22 cellular contexts compared by ENCODE assay signal in the genomic region with DNA sequence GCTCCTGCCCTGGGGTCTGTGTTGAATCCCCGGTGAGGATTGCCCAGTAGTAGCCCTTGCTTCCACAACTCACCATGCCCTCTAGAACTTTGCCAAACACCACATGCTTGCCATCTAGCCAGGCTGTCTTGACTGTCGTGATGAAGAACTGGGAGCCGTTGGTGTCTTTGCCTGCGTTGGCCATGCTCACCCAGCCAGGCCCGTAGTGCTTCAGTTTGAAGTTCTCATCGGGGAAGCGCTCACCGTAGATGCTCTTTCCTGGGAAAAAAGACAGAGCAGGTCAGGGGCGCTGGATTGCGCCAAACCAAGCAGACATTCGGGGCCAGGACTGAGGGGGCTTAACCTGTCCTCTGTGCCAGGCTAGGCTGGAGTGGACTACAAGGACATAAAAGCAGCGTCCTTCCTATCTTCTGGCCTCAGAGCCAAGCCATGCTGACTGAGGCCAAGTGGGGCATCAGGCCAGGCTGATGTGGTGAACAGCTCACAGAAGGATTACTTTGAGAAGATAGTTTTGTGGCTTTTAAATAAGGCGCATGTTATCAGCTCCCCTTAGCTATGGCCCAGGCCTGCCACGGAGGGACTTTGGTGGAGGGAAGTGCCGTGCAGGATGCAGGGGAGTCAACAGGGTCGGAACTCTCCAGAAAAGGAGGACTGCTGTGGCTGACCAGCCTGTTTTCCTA. TPM values are rescaled to one million over a fixed set of nuclear protein-coding genes. Genes with fewer than 3 reads are reported as not detected.
DNase-seq lines count a peak whose midpoint lies in the region; ATAC-seq and TF ChIP-seq lines count a peak whose summit lies in the region.
"Had no signal": no experiment of that assay in that cellular context is flagged by ENCODE, and none has a peak within 500 bp of the region (broad histone marks: within the 10 kb centered on the region; RNA-seq: fewer than 3 reads in every experiment).

No MANE protein-coding gene starts in this region.

- H3K27ac ChIP-seq in right cardiac atrium (ENCODE audit: low read length), result peak overlapping the region; percentile 21
- H3K27ac ChIP-seq: esophagus muscularis mucosa, gastroesophageal sphincter, skin epidermis, vagina had no signal

- H3K9me3 Mint-ChIP-seq in activated T-helper 1 cell treated with anti-CD3 and anti-CD28 coated beads, Interleukin-12 subunit alpha, Interleukin-12 subunit beta, Interleukin-2, Interleukin-4 antibody, amounts not matched to agents 30 ng/mL and 10 ng/mL and 1 ng/mL, durations not matched to agents 14 hours and 24 hours and 36 hours, result no peaks in the 10 kb centered on the region
- H3K9me3 Mint-ChIP-seq in CD14-positive monocyte, result peaks cover 0 to 7% (median 2%) of the 10 kb centered on the region in 7 donors
- H3K9me3 Mint-ChIP-seq: CD8-positive, alpha-beta T cell; natural killer cell had no signal

- 74% methylated on average over 16 of the region's 16 CpGs for WGBS in right cardiac atrium

- ATAC-seq in Right ventricle myocardium superior (ENCODE audit: poor library complexity) (peak; percentile 13), Right ventricle myocardium inferior (no peak), right cardiac atrium (no peak)
- ATAC-seq: CD8-positive, alpha-beta T cell; gastroesophageal sphincter; natural killer cell had no signal

- H3K4me3 Mint-ChIP-seq in activated T-helper 1 cell treated with anti-CD3 and anti-CD28 coated beads, Interleukin-12 subunit alpha, Interleukin-12 subunit beta, Interleukin-2, Interleukin-4 antibody, amounts not matched to agents 30 ng/mL and 10 ng/mL and 1 ng/mL, durations not matched to agents 14 hours and 24 hours and 36 hours, result no peak overlapping the region
- no peak overlapping the region for H3K4me3 Mint-ChIP-seq in CD14-positive monocyte
- H3K4me3 Mint-ChIP-seq: CD8-positive, alpha-beta T cell; natural killer cell had no signal

- H3K27me3 ChIP-seq in right cardiac atrium (ENCODE audit: control insufficient read depth, insufficient read depth), result no peaks in the 10 kb centered on the region
- H3K27me3 ChIP-seq: vagina had no signal

- peaks cover 12% of the 10 kb centered on the region for H3K4me1 ChIP-seq in right cardiac atrium (ENCODE audit: control insufficient read depth, insufficient read depth, low read length)

- H3K27me3 Mint-ChIP-seq in activated T-helper 1 cell treated with anti-CD3 and anti-CD28 coated beads, Interleukin-12 subunit alpha, Interleukin-12 subunit beta, Interleukin-2, Interleukin-4 antibody, amounts not matched to agents 30 ng/mL and 10 ng/mL and 1 ng/mL, durations not matched to agents 14 hours and 24 hours and 36 hours (ENCODE audit: insufficient read depth), result peaks cover 3% of the 10 kb centered on the region
- H3K27me3 Mint-ChIP-seq in CD14-positive monocyte (ENCODE audit: low read depth in 3 of 3), result peaks cover 13 to 18% (median 14%) of the 10 kb centered on the region in 3 donors

- H3K36me3 Mint-ChIP-seq in activated T-helper 1 cell treated with anti-CD3 and anti-CD28 coated beads, Interleukin-12 subunit alpha, Interleukin-12 subunit beta, Interleukin-2, Interleukin-4 antibody, amounts not matched to agents 30 ng/mL and 10 ng/mL and 1 ng/mL, durations not matched to agents 14 hours and 24 hours and 36 hours (ENCODE audit: low read depth), result peaks cover 35% of the 10 kb centered on the region
- H3K36me3 Mint-ChIP-seq in CD14-positive monocyte, result peaks cover 57 to 69% of the 10 kb centered on the region in 2 donors

- peaks cover 33% of the 10 kb centered on the region for H3K4me1 Mint-ChIP-seq in activated T-helper 1 cell treated with anti-CD3 and anti-CD28 coated beads, Interleukin-12 subunit alpha, Interleukin-12 subunit beta, Interleukin-2, Interleukin-4 antibody, amounts not matched to agents 30 ng/mL and 10 ng/mL and 1 ng/mL, durations not matched to agents 14 hours and 24 hours and 36 hours (ENCODE audit: low read depth)
- peaks cover 31% of the 10 kb centered on the region for H3K4me1 Mint-ChIP-seq in CD14-positive monocyte

- no peak for TF ChIP-seq CTCF in CD14-positive monocyte (IDR thresholded peaks at IDR 0.05)

- intact Hi-C loops in Right ventricle myocardium superior (cut with DNase I), result no loop called here
- intact Hi-C loops in Right ventricle myocardium inferior (cut with DNase I), result loop anchor here (10.0 kb wide), 1 partner anchor 402 kb away; no protein-coding TSS in a partner anchor
- intact Hi-C loops in right cardiac atrium (cut with DNase I), result no loop called here
- intact Hi-C loops in activated T-helper 1 cell treated with anti-CD3 and anti-CD28 coated beads, Interleukin-12 subunit alpha, Interleukin-12 subunit beta, Interleukin-2, Interleukin-4 antibody, amounts not matched to agents 30 ng/mL and 10 ng/mL and 1 ng/mL, durations not matched to agents 14 hours and 24 hours and 36 hours (cut with micrococcal nuclease), result loop anchor here (10.0 kb wide), 2 partner anchors 552 to 692 kb away; no protein-coding TSS in a partner anchor
- intact Hi-C loops in CD14-positive monocyte (cut with micrococcal nuclease), result no loop called here

- no peak overlapping the region for H3K27ac Mint-ChIP-seq in activated T-helper 1 cell treated with anti-CD3 and anti-CD28 coated beads, Interleukin-12 subunit alpha, Interleukin-12 subunit beta, Interleukin-2, Interleukin-4 antibody, amounts not matched to agents 30 ng/mL and 10 ng/mL and 1 ng/mL, durations not matched to agents 14 hours and 24 hours and 36 hours
- peak overlapping the region in 3 of 7 donors; percentile 13 to 58 (median 25) for H3K27ac Mint-ChIP-seq in CD14-positive monocyte
- H3K27ac Mint-ChIP-seq: CD8-positive, alpha-beta T cell had no signal

- no peaks in the 10 kb centered on the region for H3K9me3 ChIP-seq in right cardiac atrium (ENCODE audit: control insufficient read depth, low read length)
- H3K9me3 ChIP-seq: esophagus muscularis mucosa, gastroesophageal sphincter, vagina had no signal

- H3K4me3 ChIP-seq in right cardiac atrium (ENCODE audit: low read length), result no peak overlapping the region
- H3K4me3 ChIP-seq: esophagus muscularis mucosa, gastroesophageal sphincter, skin epidermis, vagina had no signal

- DNase-seq in Right ventricle myocardium superior (peak; percentile 64), Right ventricle myocardium inferior (ENCODE audit: missing footprints) (no peak), astrocyte of the hippocampus (ENCODE audit: low read depth, low spot score) (peak; percentile 38), right cardiac atrium (peak; percentile 33 to 69 (median 68)), AG08396 (ENCODE audit: low spot score) (no peak), CD14-positive monocyte (ENCODE audit: low spot score) (no peak), NOMO-1 (lab: John Stamatoyannopoulos, UW; ENCODE audit: unreplicated experiment in 2 of 2) (no peak)
- DNase-seq in activated T-helper 1 cell treated with anti-CD3 and anti-CD28 coated beads, Interleukin-12 subunit alpha, Interleukin-12 subunit beta, Interleukin-2, Interleukin-4 antibody, amounts not matched to agents 30 ng/mL and 10 ng/mL and 1 ng/mL, durations not matched to agents 14 hours and 24 hours and 36 hours (ENCODE audit: low spot score), result no peak
- DNase-seq: ACHN; activated CD8-positive, alpha-beta memory T cell treated with anti-CD3 and anti-CD28 coated beads for 24 hours; caudate nucleus; DMS79; effector CD8-positive, alpha-beta T cell; mesendoderm; natural killer cell; NCI-H524; stimulated activated CD4-positive, alpha-beta T cell treated with anti-CD3 and anti-CD28 coated beads, Interleukin-4, amount 100 ng/mL, for 24 hours had no signal

RNA-seq across cellular contexts. Expression of gene SNX22, which starts 5.3 kb away (rescaled TPM):
- total RNA-seq in Right ventricle myocardium superior (4.2 TPM), Right ventricle myocardium inferior (7.4 TPM), right cardiac atrium (100 to 1,000 TPM in 1 of 4 donors, 10 to 100 TPM in 3; 56.2 to 114 (median 62.6) TPM)
- polyA plus RNA-seq in right cardiac atrium (74.0 TPM), CD14-positive monocyte (1 to 10 TPM in 1 of 2 donors, under 1 TPM in 1; 0.80 to 1.2 TPM)
- total RNA-seq in activated T-helper 1 cell treated with anti-CD3 and anti-CD28 coated beads, Interleukin-12 subunit alpha, Interleukin-12 subunit beta, Interleukin-2, Interleukin-4 antibody, amounts not matched to agents 30 ng/mL and 10 ng/mL and 1 ng/mL, durations not matched to agents 14 hours and 24 hours and 36 hours, result 0.99 and 1.1 TPM in 2 replicates
- total RNA-seq: vagina had no signal

RNA-seq across cellular contexts. Expression of gene PPIB, which starts 6.0 kb away (rescaled TPM):
- total RNA-seq in Right ventricle myocardium superior (94.9 TPM), Right ventricle myocardium inferior (127 TPM), right cardiac atrium (100 to 1,000 TPM; 131 to 263 (median 186) TPM)
- polyA plus RNA-seq in right cardiac atrium (209 TPM), CD14-positive monocyte (100 to 1,000 TPM; 520 to 532 TPM)
- 383 and 388 TPM in 2 replicates for total RNA-seq in activated T-helper 1 cell treated with anti-CD3 and anti-CD28 coated beads, Interleukin-12 subunit alpha, Interleukin-12 subunit beta, Interleukin-2, Interleukin-4 antibody, amounts not matched to agents 30 ng/mL and 10 ng/mL and 1 ng/mL, durations not matched to agents 14 hours and 24 hours and 36 hours

Comparison
In these comparisons a context has a peak if more than half of its experiments do, and no peak if none do; other contexts are left out.
1. DNase-seq: peak in Right ventricle myocardium superior (single experiment), astrocyte of the hippocampus (single experiment) and right cardiac atrium (3 of 3); none in Right ventricle myocardium inferior (single experiment), AG08396 (single experiment), activated T-helper 1 cell treated with anti-CD3 and anti-CD28 coated beads, Interleukin-12 subunit alpha, Interleukin-12 subunit beta, Interleukin-2, Interleukin-4 antibody, amounts not matched to agents 30 ng/mL and 10 ng/mL and 1 ng/mL, durations not matched to agents 14 hours and 24 hours and 36 hours (single experiment), CD14-positive monocyte (single experiment) and NOMO-1 (0 of 2).
2. intact Hi-C loops: an anchor here in Right ventricle myocardium inferior (10.0 kb wide) and activated T-helper 1 cell treated with anti-CD3 and anti-CD28 coated beads, Interleukin-12 subunit alpha, Interleukin-12 subunit beta, Interleukin-2, Interleukin-4 antibody, amounts not matched to agents 30 ng/mL and 10 ng/mL and 1 ng/mL, durations not matched to agents 14 hours and 24 hours and 36 hours (10.0 kb wide); none called in Right ventricle myocardium superior, right cardiac atrium and CD14-positive monocyte.